8 cellular contexts compared by ENCODE assay signal in the genomic region with DNA sequence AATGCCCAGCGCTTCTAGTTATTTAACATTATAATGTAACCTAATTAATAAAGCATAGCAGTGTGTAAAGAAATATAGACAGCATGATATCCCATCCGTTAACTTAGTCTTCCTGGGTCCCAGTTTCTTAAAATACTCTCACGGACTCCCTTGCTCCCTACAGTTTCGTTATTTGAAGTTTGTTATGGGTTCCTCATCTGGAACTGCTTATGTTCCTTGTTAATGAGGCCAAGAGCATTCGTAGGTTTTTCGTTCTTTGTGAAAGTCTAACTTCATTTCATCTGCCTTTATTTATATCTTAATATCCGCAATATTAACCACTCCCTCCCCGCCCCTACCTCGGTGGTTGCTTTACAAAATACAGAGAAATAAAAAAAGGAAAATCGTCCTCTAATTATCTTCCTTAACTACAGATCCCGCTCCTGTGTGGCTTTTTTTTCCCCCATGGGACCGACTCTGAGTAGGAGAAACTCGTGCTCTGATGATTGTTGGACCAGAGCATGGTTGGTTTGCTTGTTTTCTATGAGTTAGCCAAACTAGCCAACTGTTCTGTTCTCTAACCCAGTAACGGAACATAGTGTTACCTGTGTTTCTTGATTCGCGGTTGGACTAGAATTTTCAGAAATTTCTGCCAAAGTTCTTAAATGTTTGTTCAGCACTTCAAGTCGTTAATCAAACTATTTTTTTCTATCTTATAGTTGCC. TPM values are rescaled to one million over a fixed set of nuclear protein-coding genes. Genes with fewer than 3 reads are reported as not detected.
DNase-seq lines count a peak whose midpoint lies in the region; ATAC-seq and TF ChIP-seq lines count a peak whose summit lies in the region.

No MANE protein-coding gene starts in this region.

- H3K27me3 ChIP-seq in body of pancreas = no peaks in the 10 kb centered on the region
- H3K27me3 ChIP-seq in kidney epithelial cell (ENCODE audit: control insufficient read depth, insufficient read depth, low read length) = no peaks in the 10 kb centered on the region

- no peaks in the 10 kb centered on the region for H3K27me3 Mint-ChIP-seq in Calu3 (ENCODE audit: unreplicated experiment)

- no peaks in the 10 kb centered on the region for H3K9me3 Mint-ChIP-seq in Calu3 (ENCODE audit: low read depth, unreplicated experiment)

- intact Hi-C loops in Calu3 (cut with micrococcal nuclease; ENCODE audit: unreplicated experiment) (no loop called here), body of pancreas (cut with DNase I) (no loop called here)

- H3K4me3 ChIP-seq in LNCaP clone FGC (ENCODE audit: low read depth, low read length) (peak overlapping the region; percentile 83), body of pancreas (peak overlapping the region; percentile 83 to 97), kidney epithelial cell (ENCODE audit: low read depth, low read length) (peak overlapping the region; percentile 97)

- peak overlapping the region; percentile 85 to 95 (median 91) for H3K27ac ChIP-seq in body of pancreas
- peak overlapping the region; percentile 81 for H3K27ac ChIP-seq in substantia nigra (ENCODE audit: low read depth, low read length, poor library complexity, severe bottlenecking)

- H3K4me1 Mint-ChIP-seq in Calu3 (ENCODE audit: low read depth, unreplicated experiment) = no peaks in the 10 kb centered on the region

- peaks cover 28% of the 10 kb centered on the region for H3K36me3 Mint-ChIP-seq in Calu3 (ENCODE audit: insufficient read depth, unreplicated experiment)

- H3K36me3 ChIP-seq in body of pancreas (replicated peaks in 1 of 2; ENCODE audit: insufficient read depth in 1 of 2, low read depth in 2 of 2) (peaks cover 0 to 6% of the 10 kb centered on the region in 2 donors), kidney epithelial cell (ENCODE audit: control insufficient read depth, insufficient read depth, low read length) (no peaks in the 10 kb centered on the region)

- WGBS in body of pancreas, 2 donors = 0 to 3% methylated on average over 17 of the region's 17 CpGs

- no peaks in the 10 kb centered on the region for H3K9me3 ChIP-seq in body of pancreas

- BruUV-seq in Calu3 (replicated peaks; lab: Mats Ljungman, UMichigan) = TSS peak; percentile 57

- CTCF ChIA-PET in Calu3 (lab: Charles Lee) = no interaction called here

- ATAC-seq in body of pancreas = no peak
- ATAC-seq in GM19467 (IDR thresholded peaks at IDR 0.05; ENCODE audit: unreplicated experiment) = no peak
- no peak for ATAC-seq in GM21717 (IDR thresholded peaks at IDR 0.05; ENCODE audit: unreplicated experiment)

- TF ChIP-seq CTCF in Calu3 (IDR thresholded peaks at IDR 0.05; ENCODE audit: unreplicated experiment) (no peak), LNCaP clone FGC (IDR thresholded peaks at IDR 0.05; ENCODE audit: control insufficient read depth, extremely low read depth, insufficient read depth) (no peak), body of pancreas (IDR thresholded peaks at IDR 0.05) (no peak), kidney epithelial cell (IDR thresholded peaks at IDR 0.05; ENCODE audit: insufficient read depth, low read length, poor library complexity, severe bottlenecking) (no peak)

- H3K4me3 Mint-ChIP-seq in Calu3 (ENCODE audit: low read depth, unreplicated experiment) = peak overlapping the region; percentile 74

- no peak for DNase-seq in Calu3
- peak; percentile 71 for DNase-seq in LNCaP clone FGC (ENCODE audit: low read depth)
- DNase-seq in body of pancreas = peak in 1 of 4 donors; percentile 8
- no peak for DNase-seq in kidney epithelial cell (ENCODE audit: low read depth)
- DNase-seq in substantia nigra (lab: John Stamatoyannopoulos, UW) = no peak
- DNase-seq in activated CD8-positive, alpha-beta memory T cell treated with anti-CD3 and anti-CD28 coated beads, Interleukin-2, amount 50 U/mL, for 4 hours = no peak

- no peak for TF ChIP-seq POLR2A in body of pancreas (IDR thresholded peaks at IDR 0.05)

- peaks cover 20% of the 10 kb centered on the region for H3K4me1 ChIP-seq in body of pancreas

- H3K27ac Mint-ChIP-seq in Calu3 (ENCODE audit: unreplicated experiment) = no peak overlapping the region

RNA-seq across cellular contexts. Expression of a gene that starts 0.9 kb away (rescaled TPM):
- 3.2 and 4.2 TPM in 2 replicates for total RNA-seq in Calu3 (2022)
- total RNA-seq in body of pancreas = 1 to 10 TPM; 2.3 to 6.2 TPM
- 16.4 and 18.8 TPM in 2 replicates for total RNA-seq in kidney epithelial cell

RNA-seq across cellular contexts. Expression of a gene that starts 0.9 kb away (rescaled TPM):
- 27.4 and 29.4 TPM in 2 replicates for total RNA-seq in Calu3 (2022)
- total RNA-seq in body of pancreas = 10 to 100 TPM; 20.5 to 46.5 TPM
- 30.5 and 32.9 TPM in 2 replicates for total RNA-seq in kidney epithelial cell

RNA-seq across cellular contexts. Expression of a gene that starts 31.6 kb away (rescaled TPM):
- total RNA-seq in Calu3 (2022) (not detected in 2 replicates), body of pancreas (10 to 100 TPM in 1 of 2 donors, 1 to 10 TPM in 1; 4.4 to 11.5 TPM), kidney epithelial cell (2.8 and 9.0 TPM in 2 replicates)

RNA-seq across cellular contexts. Expression of a gene that starts 41.2 kb away (rescaled TPM):
- total RNA-seq in Calu3 (2022) (2.7 and 2.9 TPM in 2 replicates), body of pancreas (1 to 10 TPM; 1.6 to 4.0 TPM), kidney epithelial cell (0.33 and 0.41 TPM in 2 replicates)
